In the genomic region with DNA sequence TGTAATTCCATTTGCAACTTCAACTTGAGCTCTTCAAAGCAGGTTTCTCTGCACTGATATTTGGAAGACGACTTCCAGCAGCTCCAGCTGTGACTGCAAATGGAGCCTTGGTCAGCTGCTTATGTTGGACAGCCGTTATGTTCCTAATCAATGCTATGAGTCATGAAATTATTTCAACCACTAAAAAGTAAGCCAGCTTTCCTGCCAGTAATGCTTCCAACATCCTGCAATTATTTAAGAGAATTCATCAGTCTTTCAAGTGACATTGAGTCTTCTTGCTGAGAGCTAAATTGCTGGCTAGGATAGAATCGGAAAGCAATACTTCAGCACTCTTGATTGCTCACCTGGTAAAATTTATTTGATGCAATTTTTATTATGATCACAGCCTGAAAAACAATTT, we compare ENCODE assay signal across 14 cellular contexts.
DNase-seq lines count a peak whose midpoint lies in the region; TF ChIP-seq lines count a peak whose summit lies in the region.
"Had no signal": no experiment of that assay in that cellular context is flagged by ENCODE, and none has a peak within 500 bp of the region (broad histone marks: within the 10 kb centered on the region; RNA-seq: fewer than 3 reads in every experiment).

No MANE protein-coding gene starts in this region.

- H3K36me3 Mint-ChIP-seq in chondrocyte (ENCODE audit: low read depth) = no peaks in the 10 kb centered on the region

- H3K27ac ChIP-seq in ACC112 (ENCODE audit: low read depth, low read length) = no peak overlapping the region

- DNase-seq in LHCN-M2 (ENCODE audit: low read depth) (peak; percentile 15), adipocyte (ENCODE audit: low read depth) (peak; percentile 16), fibroblast of pulmonary artery (ENCODE audit: low read depth) (peak; percentile 7), epidermal melanocyte (ENCODE audit: insufficient read length, low spot score) (no peak), hepatic stellate cell (ENCODE audit: low spot score) (no peak), chondrocyte (ENCODE audit: low spot score) (no peak)
- DNase-seq in activated CD4-positive, CD25-positive, alpha-beta regulatory T cell treated with anti-CD3 and anti-CD28 coated beads, Interleukin-2, amount 50 U/mL, for 72 hours = no peak
- DNase-seq: ACHN; CD4-positive, alpha-beta T cell; Karpas-422; NCI-H1694; NCI-H774 had no signal

- H3K4me3 ChIP-seq in ACC112 (ENCODE audit: low read depth, low read length) (no peak overlapping the region), adipocyte (ENCODE audit: low read length) (no peak overlapping the region), fibroblast of pulmonary artery (replicated peaks; ENCODE audit: low read depth, low read length) (no peak overlapping the region)
- H3K4me3 ChIP-seq: HAP-1 had no signal

- no peaks in the 10 kb centered on the region for H3K27me3 ChIP-seq in ACC112 (ENCODE audit: insufficient read depth, low read length)
- H3K27me3 ChIP-seq in adipocyte (replicated peaks; ENCODE audit: control insufficient read depth, insufficient read depth, low read length) = no peaks in the 10 kb centered on the region

- H3K4me1 Mint-ChIP-seq in chondrocyte (ENCODE audit: low read depth) = no peaks in the 10 kb centered on the region

- no peaks in the 10 kb centered on the region for H3K9me3 Mint-ChIP-seq in chondrocyte (ENCODE audit: low read depth)

- no peak overlapping the region for H3K4me3 Mint-ChIP-seq in chondrocyte (ENCODE audit: unreplicated experiment)
- H3K4me3 Mint-ChIP-seq: CD4-positive, alpha-beta T cell had no signal

- H3K36me3 ChIP-seq in ACC112 (ENCODE audit: insufficient read depth, low read length) = no peaks in the 10 kb centered on the region
- H3K36me3 ChIP-seq in adipocyte (ENCODE audit: control insufficient read depth, insufficient read depth, low read length, severe bottlenecking) = no peaks in the 10 kb centered on the region
- H3K36me3 ChIP-seq: HAP-1 had no signal

- H3K27me3 Mint-ChIP-seq in chondrocyte (ENCODE audit: low read depth) = no peaks in the 10 kb centered on the region
- H3K27me3 Mint-ChIP-seq: CD4-positive, alpha-beta T cell had no signal

- H3K27ac Mint-ChIP-seq in chondrocyte (ENCODE audit: unreplicated experiment) = no peak overlapping the region
- H3K27ac Mint-ChIP-seq: CD4-positive, alpha-beta T cell had no signal

- no peaks in the 10 kb centered on the region for H3K9me3 ChIP-seq in adipocyte (ENCODE audit: control insufficient read depth, low read length)
- H3K9me3 ChIP-seq: HAP-1 had no signal

- no peak overlapping the region for H3K9ac ChIP-seq in adipocyte (ENCODE audit: low read length)

- TF ChIP-seq CTCF in fibroblast of pulmonary artery (IDR thresholded peaks at IDR 0.05; ENCODE audit: low read length, missing control alignments) (no peak), chondrocyte (IDR thresholded peaks at IDR 0.05) (no peak)

- H3K79me2 ChIP-seq in ACC112 (ENCODE audit: control insufficient read depth, insufficient read depth, low read length, unreplicated experiment) = no peaks in the 10 kb centered on the region

- H2AFZ ChIP-seq in ACC112 (ENCODE audit: low read length, unreplicated experiment) = peak overlapping the region; percentile 48

- no peaks in the 10 kb centered on the region for H3K4me1 ChIP-seq in ACC112 (ENCODE audit: control insufficient read depth, insufficient read depth, low read length, unreplicated experiment)
- H3K4me1 ChIP-seq in adipocyte (ENCODE audit: control insufficient read depth, insufficient read depth, low read length) = no peaks in the 10 kb centered on the region
- H3K4me1 ChIP-seq: HAP-1 had no signal

Comparison
In these comparisons a context has a peak if more than half of its experiments do, and no peak if none do; other contexts are left out.
1. DNase-seq: peak in LHCN-M2 (single experiment), adipocyte (single experiment) and fibroblast of pulmonary artery (single experiment); none in epidermal melanocyte (single experiment), hepatic stellate cell (single experiment), chondrocyte (single experiment) and activated CD4-positive, CD25-positive, alpha-beta regulatory T cell treated with anti-CD3 and anti-CD28 coated beads, Interleukin-2, amount 50 U/mL, for 72 hours (single experiment).